Comparison of ENCODE assay signal across 20 cellular contexts in genomic region chr5:176176231-176176630, GRCh38.
DNase-seq lines count a peak whose midpoint lies in the region; ATAC-seq, FAIRE-seq and TF ChIP-seq lines count a peak whose summit lies in the region.
"Had no signal": no experiment of that assay in that cellular context is flagged by ENCODE, and none has a peak within 500 bp of the region (broad histone marks: within the 10 kb centered on the region; RNA-seq: fewer than 3 reads in every experiment).

No MANE protein-coding gene starts in this region.

- no peaks in the 10 kb centered on the region for H4K20me1 ChIP-seq in KMS-11 (ENCODE audit: insufficient read depth)
- no peaks in the 10 kb centered on the region for H4K20me1 ChIP-seq in OCI-LY3 (ENCODE audit: insufficient read depth, low read length)
- H4K20me1 ChIP-seq in neural progenitor cell (ENCODE audit: low read depth), result no peaks in the 10 kb centered on the region
- H4K20me1 ChIP-seq: BLaER1 had no signal

- DNase-seq in A549 (ENCODE audit: low read depth in 1 of 2, low spot score in 1 of 2), result no peak
- DNase-seq in neural progenitor cell (ENCODE audit: low spot score), result no peak
- DNase-seq in stimulated activated naive CD8-positive, alpha-beta T cell treated with anti-CD3 and anti-CD28 coated beads, Interleukin-15, amount 100 ng/mL, for 72 hours, result no peak
- no peak for DNase-seq in activated CD8-positive, alpha-beta T cell treated with anti-CD3 and anti-CD28 coated beads, Interleukin-2, amount 10 ng/mL, durations not matched to agents 7 days and 5 days
- DNase-seq: Caco-2; CD4-positive, CD25-positive, alpha-beta regulatory T cell; CD8-positive, alpha-beta T cell; DMS153; DND-41; GM23248; H7; HCEC 1CT had no signal

- no peaks in the 10 kb centered on the region for H3K79me2 ChIP-seq in KMS-11 (ENCODE audit: insufficient read depth, low read depth)
- no peaks in the 10 kb centered on the region for H3K79me2 ChIP-seq in OCI-LY3 (ENCODE audit: low read length)
- no peaks in the 10 kb centered on the region for H3K79me2 ChIP-seq in neural progenitor cell (ENCODE audit: low read depth)

- TF ChIP-seq RAD21 in A549 (conservative IDR thresholded peaks at IDR 0.05 in 1 of 2, IDR thresholded peaks at IDR 0.05 in 1 of 2), result no peak

- H3K36me3 ChIP-seq in KMS-11 (ENCODE audit: insufficient read depth) (no peaks in the 10 kb centered on the region), OCI-LY3 (replicated peaks; ENCODE audit: low read depth, low read length) (no peaks in the 10 kb centered on the region), neural progenitor cell (no peaks in the 10 kb centered on the region)
- H3K36me3 ChIP-seq: BLaER1 had no signal

- H3K9me3 ChIP-seq in A549, result peaks cover 13% of the 10 kb centered on the region
- no peaks in the 10 kb centered on the region for H3K9me3 ChIP-seq in OCI-LY3 (ENCODE audit: insufficient read depth, low read length)
- H3K9me3 ChIP-seq in neural progenitor cell (ENCODE audit: low read depth), result no peaks in the 10 kb centered on the region
- H3K9me3 ChIP-seq: BLaER1, Caco-2 had no signal

- no peak overlapping the region for H3K27ac ChIP-seq in A549
- H3K27ac ChIP-seq in KMS-11, result peak overlapping the region; percentile 100
- no peak overlapping the region for H3K27ac ChIP-seq in OCI-LY3 (ENCODE audit: low read length)
- no peak overlapping the region for H3K27ac ChIP-seq in neural progenitor cell
- H3K27ac ChIP-seq: BLaER1, C4-2B, GM23248 had no signal

- WGBS in A549 (ENCODE audit: missing lambda C conversion rate), result 43% methylated on average over 6 of the region's 6 CpGs

- H3K27me3 ChIP-seq in KMS-11 (ENCODE audit: insufficient read depth, low read depth) (no peaks in the 10 kb centered on the region), OCI-LY3 (ENCODE audit: low read depth, low read length) (peaks cover 54% of the 10 kb centered on the region), neural progenitor cell (peaks cover 26% of the 10 kb centered on the region)
- H3K27me3 ChIP-seq: BLaER1 had no signal

- no peak overlapping the region for H2AFZ ChIP-seq in KMS-11 (ENCODE audit: low read depth)
- no peak overlapping the region for H2AFZ ChIP-seq in OCI-LY3 (ENCODE audit: low read depth, low read length)
- no peak overlapping the region for H2AFZ ChIP-seq in neural progenitor cell (replicated peaks)
- H2AFZ ChIP-seq: GM23248 had no signal

- TF ChIP-seq CTCF in A549 (IDR thresholded peaks at IDR 0.05), result no peak
- TF ChIP-seq CTCF in KMS-11 (conservative IDR thresholded peaks at IDR 0.05; ENCODE audit: low read depth, low read length), result no peak
- TF ChIP-seq CTCF in OCI-LY3 (IDR thresholded peaks at IDR 0.05; ENCODE audit: low read depth, low read length), result no peak
- no peak for TF ChIP-seq CTCF in neural progenitor cell (IDR thresholded peaks at IDR 0.05)

- no peaks in the 10 kb centered on the region for H3K36me3 Mint-ChIP-seq in neural progenitor cell
- no peaks in the 10 kb centered on the region for H3K36me3 Mint-ChIP-seq in activated CD8-positive, alpha-beta T cell treated with anti-CD3 and anti-CD28 coated beads, Interleukin-2, amount 10 ng/mL, durations not matched to agents 7 days and 5 days (ENCODE audit: low read depth)
- H3K36me3 Mint-ChIP-seq: CD4-positive, CD25-positive, alpha-beta regulatory T cell; CD8-positive, alpha-beta T cell had no signal

- H3K4me1 Mint-ChIP-seq in neural progenitor cell, result peaks cover 17% of the 10 kb centered on the region
- no peaks in the 10 kb centered on the region for H3K4me1 Mint-ChIP-seq in stimulated activated naive CD8-positive, alpha-beta T cell treated with anti-CD3 and anti-CD28 coated beads, Interleukin-15, amount 100 ng/mL, for 72 hours
- no peaks in the 10 kb centered on the region for H3K4me1 Mint-ChIP-seq in activated CD8-positive, alpha-beta T cell treated with anti-CD3 and anti-CD28 coated beads, Interleukin-2, amount 10 ng/mL, durations not matched to agents 7 days and 5 days (ENCODE audit: low read depth)
- H3K4me1 Mint-ChIP-seq: B cell; CD4-positive, CD25-positive, alpha-beta regulatory T cell had no signal

- no peak for TF ChIP-seq POLR2A in A549 (IDR thresholded peaks at IDR 0.05; ENCODE audit: low read length)

- H3K4me1 ChIP-seq in A549, result no peaks in the 10 kb centered on the region
- H3K4me1 ChIP-seq in KMS-11 (ENCODE audit: low read depth, poor library complexity, severe bottlenecking), result peaks cover 61% of the 10 kb centered on the region
- H3K4me1 ChIP-seq in OCI-LY3 (ENCODE audit: low read length), result peaks cover 14% of the 10 kb centered on the region
- peaks cover 3% of the 10 kb centered on the region for H3K4me1 ChIP-seq in neural progenitor cell
- H3K4me1 ChIP-seq: BLaER1, Caco-2 had no signal

- CTCF ChIA-PET in A549 (lab: Yijun Ruan, JAX), result interaction anchor here (0.7 kb wide), 1 partner anchor 1553 kb away, joined by 3 read pairs; no protein-coding TSS in a partner anchor
- CTCF ChIA-PET in activated CD8-positive, alpha-beta T cell treated with anti-CD3 and anti-CD28 coated beads, Interleukin-2, amount 10 ng/mL, durations not matched to agents 7 days and 5 days (lab: Charles Lee), result no interaction called here

- FAIRE-seq in A549 (lab: Jason Lieb, UNC), result no peak
- FAIRE-seq: G401.6, GM12892, H1 had no signal

- POLR2A ChIA-PET in A549 (lab: Yijun Ruan, JAX), result no interaction called here
- POLR2A ChIA-PET in activated CD8-positive, alpha-beta T cell treated with anti-CD3 and anti-CD28 coated beads, Interleukin-2, amount 10 ng/mL, durations not matched to agents 7 days and 5 days (lab: Charles Lee), result no interaction called here

- peaks cover 15% of the 10 kb centered on the region for H3K27me3 Mint-ChIP-seq in neural progenitor cell (ENCODE audit: insufficient read depth, low read depth)
- H3K27me3 Mint-ChIP-seq in stimulated activated naive CD8-positive, alpha-beta T cell treated with anti-CD3 and anti-CD28 coated beads, Interleukin-15, amount 100 ng/mL, for 72 hours, result peaks cover 63% of the 10 kb centered on the region
- peaks cover 18% of the 10 kb centered on the region for H3K27me3 Mint-ChIP-seq in activated CD8-positive, alpha-beta T cell treated with anti-CD3 and anti-CD28 coated beads, Interleukin-2, amount 10 ng/mL, durations not matched to agents 7 days and 5 days (ENCODE audit: low read depth)

- no peak overlapping the region for H3K4me3 ChIP-seq in A549
- no peak overlapping the region for H3K4me3 ChIP-seq in KMS-11 (IDR thresholded peaks at IDR 0.05; ENCODE audit: insufficient read depth, low read depth, low read length)
- no peak overlapping the region for H3K4me3 ChIP-seq in OCI-LY3 (ENCODE audit: low read length)
- H3K4me3 ChIP-seq in neural progenitor cell, result no peak overlapping the region
- H3K4me3 ChIP-seq: BLaER1, GM23248 had no signal

- TF ChIP-seq EP300 in A549 (IDR thresholded peaks at IDR 0.05), result no peak

- H3K27ac Mint-ChIP-seq in neural progenitor cell, result peak overlapping the region; percentile 28
- H3K27ac Mint-ChIP-seq in stimulated activated naive CD8-positive, alpha-beta T cell treated with anti-CD3 and anti-CD28 coated beads, Interleukin-15, amount 100 ng/mL, for 72 hours, result no peak overlapping the region
- no peak overlapping the region for H3K27ac Mint-ChIP-seq in activated CD8-positive, alpha-beta T cell treated with anti-CD3 and anti-CD28 coated beads, Interleukin-2, amount 10 ng/mL, durations not matched to agents 7 days and 5 days
- H3K27ac Mint-ChIP-seq: B cell; CD4-positive, CD25-positive, alpha-beta regulatory T cell; CD8-positive, alpha-beta T cell had no signal

- peaks cover 7% of the 10 kb centered on the region for H3K9me3 Mint-ChIP-seq in neural progenitor cell
- H3K9me3 Mint-ChIP-seq in stimulated activated naive CD8-positive, alpha-beta T cell treated with anti-CD3 and anti-CD28 coated beads, Interleukin-15, amount 100 ng/mL, for 72 hours, result peaks cover 0 to 7% of the 10 kb centered on the region in 2 donors
- H3K9me3 Mint-ChIP-seq in activated CD8-positive, alpha-beta T cell treated with anti-CD3 and anti-CD28 coated beads, Interleukin-2, amount 10 ng/mL, durations not matched to agents 7 days and 5 days (ENCODE audit: insufficient read depth), result no peaks in the 10 kb centered on the region

- H3K4me2 ChIP-seq in A549 (no peak overlapping the region), KMS-11 (peak overlapping the region; percentile 98), OCI-LY3 (ENCODE audit: low read length) (peak overlapping the region; percentile 9; the same call in 1 of the 2 replicates), neural progenitor cell (no peak overlapping the region)
- H3K4me2 ChIP-seq: BLaER1 had no signal

- H3F3A ChIP-seq in neural progenitor cell (ENCODE audit: low read depth), result no peaks in the 10 kb centered on the region

- no peak for ATAC-seq in A549
- ATAC-seq in stimulated activated naive CD8-positive, alpha-beta T cell treated with anti-CD3 and anti-CD28 coated beads, Interleukin-15, amount 100 ng/mL, for 72 hours, result no peak
- no peak for ATAC-seq in activated CD8-positive, alpha-beta T cell treated with anti-CD3 and anti-CD28 coated beads, Interleukin-2, amount 10 ng/mL, durations not matched to agents 7 days and 5 days
- ATAC-seq: CD8-positive, alpha-beta T cell had no signal

- H3K9ac ChIP-seq in KMS-11 (peak overlapping the region; percentile 91), OCI-LY3 (ENCODE audit: low read length) (no peak overlapping the region), neural progenitor cell (no peak overlapping the region)
- H3K9ac ChIP-seq: BLaER1, GM23248 had no signal

- H3K4me3 Mint-ChIP-seq in neural progenitor cell, result no peak overlapping the region
- H3K4me3 Mint-ChIP-seq in stimulated activated naive CD8-positive, alpha-beta T cell treated with anti-CD3 and anti-CD28 coated beads, Interleukin-15, amount 100 ng/mL, for 72 hours, result no peak overlapping the region
- no peak overlapping the region for H3K4me3 Mint-ChIP-seq in activated CD8-positive, alpha-beta T cell treated with anti-CD3 and anti-CD28 coated beads, Interleukin-2, amount 10 ng/mL, durations not matched to agents 7 days and 5 days
- H3K4me3 Mint-ChIP-seq: B cell; CD4-positive, CD25-positive, alpha-beta regulatory T cell; CD8-positive, alpha-beta T cell had no signal

TF ChIP-seq in A549, 52 proteins besides CTCF, POLR2A, EP300 and RAD21:
- TF ChIP-seq MAFK (IDR thresholded peaks at IDR 0.05; ENCODE audit: partially characterized antibody) (peak; percentile 3), RFX5 (IDR thresholded peaks at IDR 0.05) (no peak), EHMT2 (IDR thresholded peaks at IDR 0.05; ENCODE audit: low read depth) (no peak), RARB (CRISPR knock-in tag; IDR thresholded peaks at IDR 0.05) (no peak), EHF (CRISPR knock-in tag; IDR thresholded peaks at IDR 0.05) (no peak), BCL3 (IDR thresholded peaks at IDR 0.05) (no peak)
TF ChIP-seq in A549: peak in this region for 1.

Comparison
In these comparisons a context has a peak if more than half of its experiments do, and no peak if none do; other contexts are left out.
1. H3K4me2 ChIP-seq: peak in KMS-11 (single experiment) and OCI-LY3 (single experiment); none in A549 (single experiment) and neural progenitor cell (single experiment).